In the genomic region with DNA sequence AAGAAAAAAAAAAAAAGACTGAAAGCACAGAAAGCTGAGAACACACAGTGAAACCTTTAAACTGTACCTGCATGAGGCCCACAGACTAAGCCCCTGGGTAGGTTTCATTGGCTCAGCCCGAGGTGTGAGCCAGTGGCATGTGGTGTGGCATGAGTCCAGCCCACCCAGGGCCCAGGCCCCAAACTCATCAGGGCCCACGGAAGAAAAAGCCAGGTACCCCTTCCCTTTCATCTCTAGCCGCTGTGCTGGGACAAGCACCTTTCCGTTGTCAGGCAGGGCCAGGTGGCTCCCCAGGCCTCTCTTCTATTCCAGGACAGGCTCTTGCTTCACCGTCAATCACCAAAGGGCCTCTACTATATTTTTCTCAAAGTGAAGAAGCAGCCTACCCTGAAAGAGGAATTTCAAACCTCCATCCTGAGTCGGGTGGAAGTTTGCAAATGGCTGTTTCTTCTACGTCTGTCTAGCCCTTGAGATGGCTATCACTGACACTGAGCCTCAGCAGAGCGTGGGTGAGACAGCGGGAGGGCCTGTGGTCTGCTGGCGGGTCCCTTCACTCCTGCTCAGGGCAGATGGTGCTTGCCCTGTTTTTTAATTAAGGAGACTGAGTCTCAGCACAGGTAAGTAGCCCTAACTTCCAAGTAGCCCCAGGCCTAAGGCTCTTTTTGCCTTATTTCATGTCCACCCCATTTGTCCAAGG, we compare ENCODE assay signal across 19 cellular contexts. TPM values are rescaled to one million over a fixed set of nuclear protein-coding genes. Genes with fewer than 3 reads are reported as not detected.
DNase-seq lines count a peak whose midpoint lies in the region; ATAC-seq, FAIRE-seq and TF ChIP-seq lines count a peak whose summit lies in the region.
"Had no signal": no experiment of that assay in that cellular context is flagged by ENCODE, and none has a peak within 500 bp of the region (broad histone marks: within the 10 kb centered on the region; RNA-seq: fewer than 3 reads in every experiment).

No MANE protein-coding gene starts in this region.

- H3K4me3 Mint-ChIP-seq in naive thymus-derived CD4-positive, alpha-beta T cell, result no peak overlapping the region
- H3K4me3 Mint-ChIP-seq: activated naive CD8-positive, alpha-beta T cell treated with anti-CD3 and anti-CD28 coated beads, Interleukin-2, amount 50 U/mL, for 24 hours; activated T-cell treated with anti-CD3 and anti-CD28 coated beads, Interleukin-2, amount 50 U/mL, for 24 hours; T-helper 2 cell treated with Interferon-gamma antibody and Interleukin-4, amounts not matched to agents 5 μg/mL and 100 μg/mL, for 36 hours had no signal

- no peak overlapping the region for H2AFZ ChIP-seq in HepG2 (ENCODE audit: low read length)

- H3K27ac ChIP-seq in HepG2 (ENCODE audit: extremely low read length, insufficient read depth, low read length) (no peak overlapping the region), right lobe of liver (no peak overlapping the region), uterus (peak overlapping the region; percentile 92 to 95)
- peak overlapping the region; percentile 17 for H3K27ac ChIP-seq in naive thymus-derived CD4-positive, alpha-beta T cell (ENCODE audit: low read depth, low read length)
- H3K27ac ChIP-seq: thyroid gland had no signal

- H3K27me3 Mint-ChIP-seq in naive thymus-derived CD4-positive, alpha-beta T cell, result peaks cover 0 to 3% (median 0%) of the 10 kb centered on the region in 5 donors
- H3K27me3 Mint-ChIP-seq: activated naive CD8-positive, alpha-beta T cell treated with anti-CD3 and anti-CD28 coated beads, Interleukin-2, amount 50 U/mL, for 24 hours; activated T-cell treated with anti-CD3 and anti-CD28 coated beads, Interleukin-2, amount 50 U/mL, for 24 hours had no signal

- no TSS peak for BruUV-seq in HepG2 (replicated peaks; lab: Mats Ljungman, UMichigan)

- TF ChIP-seq POLR2A in HepG2 (IDR thresholded peaks at IDR 0.05; ENCODE audit: insufficient read depth in 1 of 2, low read depth in 2 of 2, low read length in 2 of 2) (no peak), right lobe of liver (IDR thresholded peaks at IDR 0.05) (no peak), uterus (IDR thresholded peaks at IDR 0.05) (no peak)

- no peak for TF ChIP-seq RAD21 in HepG2 (CRISPR knock-in tag; IDR thresholded peaks at IDR 0.05)

- peaks cover 5 to 13% (median 6%) of the 10 kb centered on the region in 7 donors for H3K4me1 Mint-ChIP-seq in naive thymus-derived CD4-positive, alpha-beta T cell

- CTCF ChIA-PET in HepG2 (lab: Yijun Ruan, JAX; ENCODE audit: low intra/inter-chr PET ratio, low total read pairs), result no interaction called here
- CTCF ChIA-PET in naive thymus-derived CD4-positive, alpha-beta T cell (lab: Charles Lee), result interaction anchor here (0.8 kb wide), 1 partner anchor 9 kb away, joined by 5 read pairs; a partner anchor contains a TSS

- H3K36me3 Mint-ChIP-seq in naive thymus-derived CD4-positive, alpha-beta T cell, result peaks cover 0 to 12% (median 5%) of the 10 kb centered on the region in 5 donors

- no peak overlapping the region for H3K4me2 ChIP-seq in HepG2 (ENCODE audit: low read depth, low read length)

- ATAC-seq in HepG2, result peak; percentile 11
- no peak for ATAC-seq in right lobe of liver
- no peak for ATAC-seq in naive thymus-derived CD4-positive, alpha-beta T cell
- no peak for ATAC-seq in GM21825 (IDR thresholded peaks at IDR 0.05; ENCODE audit: unreplicated experiment)
- no peak for ATAC-seq in GM21367 (IDR thresholded peaks at IDR 0.05; ENCODE audit: unreplicated experiment)
- ATAC-seq: activated naive CD8-positive, alpha-beta T cell treated with anti-CD3 and anti-CD28 coated beads, Interleukin-2, amount 50 U/mL, for 24 hours had no signal

- intact Hi-C loops in HepG2 (cut with micrococcal nuclease; ENCODE audit: unreplicated experiment) (no loop called here), right lobe of liver (cut with DNase I) (no loop called here), uterus (cut with DNase I; ENCODE audit: low total_unique reads) (no loop called here)
- intact Hi-C loops in naive thymus-derived CD4-positive, alpha-beta T cell (cut with micrococcal nuclease), result no loop called here

- peaks cover 2 to 8% of the 10 kb centered on the region in 2 experiments; a peak in 4 of 5 replicates for H3K36me3 ChIP-seq in HepG2 (replicated peaks in 1 of 2; ENCODE audit: control insufficient read depth in 1 of 2, insufficient read depth in 2 of 2, low read length in 2 of 2)
- peaks cover 0 to 28% (median 9%) of the 10 kb centered on the region in 4 donors for H3K36me3 ChIP-seq in right lobe of liver
- H3K36me3 ChIP-seq in naive thymus-derived CD4-positive, alpha-beta T cell (ENCODE audit: control insufficient read depth in 2 of 3, insufficient read depth in 3 of 3, low read length in 3 of 3), result peaks cover 0 to 40% (median 7%) of the 10 kb centered on the region in 3 experiments
- H3K36me3 ChIP-seq in uterus, result no peaks in the 10 kb centered on the region

- no peak for FAIRE-seq in HepG2 (lab: Jason Lieb, UNC)
- FAIRE-seq: D721Med had no signal

- H3K9ac ChIP-seq in HepG2 (ENCODE audit: insufficient read depth, low read depth, low read length), result no peak overlapping the region

- H3K9me3 ChIP-seq in HepG2 (ENCODE audit: low read length) (no peaks in the 10 kb centered on the region), right lobe of liver (no peaks in the 10 kb centered on the region), uterus (no peaks in the 10 kb centered on the region)
- H3K9me3 ChIP-seq in naive thymus-derived CD4-positive, alpha-beta T cell (ENCODE audit: control insufficient read depth in 2 of 3, low read length in 3 of 3), result no peaks in the 10 kb centered on the region
- H3K9me3 ChIP-seq: thyroid gland had no signal

- H3K9me3 Mint-ChIP-seq in naive thymus-derived CD4-positive, alpha-beta T cell, result no peaks in the 10 kb centered on the region
- H3K9me3 Mint-ChIP-seq: activated naive CD8-positive, alpha-beta T cell treated with anti-CD3 and anti-CD28 coated beads, Interleukin-2, amount 50 U/mL, for 24 hours; activated T-cell treated with anti-CD3 and anti-CD28 coated beads, Interleukin-2, amount 50 U/mL, for 24 hours; T-helper 2 cell treated with Interferon-gamma antibody and Interleukin-4, amounts not matched to agents 5 μg/mL and 100 μg/mL, for 36 hours had no signal

- H3K4me3 ChIP-seq in HepG2 (replicated peaks in 1 of 3; ENCODE audit: insufficient read depth in 1 of 3, low read depth in 2 of 3, low read length in 3 of 3) (no peak overlapping the region), right lobe of liver (no peak overlapping the region), uterus (no peak overlapping the region)
- H3K4me3 ChIP-seq in naive thymus-derived CD4-positive, alpha-beta T cell (ENCODE audit: low read length), result no peak overlapping the region
- H3K4me3 ChIP-seq: thyroid gland had no signal

- in situ Hi-C loops in HepG2 (cut with HindIII; ENCODE audit: extremely low pct_ligation_motif_present, low pct_unique_long_range_greater_than_20kb), result no loop called here

- peak overlapping the region in 4 of 9 donors; percentile 51 to 85 (median 60) for H3K27ac Mint-ChIP-seq in naive thymus-derived CD4-positive, alpha-beta T cell
- H3K27ac Mint-ChIP-seq: activated naive CD8-positive, alpha-beta T cell treated with anti-CD3 and anti-CD28 coated beads, Interleukin-2, amount 50 U/mL, for 24 hours; activated T-cell treated with anti-CD3 and anti-CD28 coated beads, Interleukin-2, amount 50 U/mL, for 24 hours; T-helper 2 cell treated with Interferon-gamma antibody and Interleukin-4, amounts not matched to agents 5 μg/mL and 100 μg/mL, for 36 hours had no signal

- no peaks in the 10 kb centered on the region for H4K20me1 ChIP-seq in HepG2 (ENCODE audit: insufficient read depth, low read length)

- DNase-seq in HepG2 (ENCODE audit: low spot score), result no peak
- no peak for DNase-seq in right lobe of liver
- DNase-seq in amniotic epithelial cell (ENCODE audit: low read depth), result peak; percentile 18
- no peak for DNase-seq in naive thymus-derived CD4-positive, alpha-beta T cell
- no peak for DNase-seq in uterus
- no peak for DNase-seq in foreskin melanocyte
- DNase-seq: activated CD4-positive, alpha-beta T cell treated with anti-CD3 and anti-CD28 coated beads for 4 hours; activated naive CD8-positive, alpha-beta T cell treated with anti-CD3 and anti-CD28 coated beads, Interleukin-2, amount 50 U/mL, for 24 hours; activated T-cell treated with anti-CD3 and anti-CD28 coated beads, Interleukin-2, amount 50 U/mL, for 24 hours; cortex of kidney; NCI-H1048; SHP77; stimulated activated CD4-positive, alpha-beta T cell treated with anti-CD3 and anti-CD28 coated beads, Interleukin-1b, Interleukin-23, amount 100 ng/mL, for 48 hours; thyroid gland had no signal

- peaks cover 11% of the 10 kb centered on the region; the same call in 1 of the 2 replicates for H3K4me1 ChIP-seq in HepG2 (ENCODE audit: insufficient read depth, low read length)
- no peaks in the 10 kb centered on the region for H3K4me1 ChIP-seq in right lobe of liver
- no peaks in the 10 kb centered on the region for H3K4me1 ChIP-seq in naive thymus-derived CD4-positive, alpha-beta T cell (ENCODE audit: control insufficient read depth in 2 of 2, insufficient read depth in 2 of 2, low read length in 2 of 2)
- H3K4me1 ChIP-seq in uterus, result peaks cover 4 to 8% of the 10 kb centered on the region in 2 donors

- peaks cover 0 to 26% of the 10 kb centered on the region in 2 experiments; a peak in 4 of 5 replicates for H3K27me3 ChIP-seq in HepG2 (ENCODE audit: control insufficient read depth in 1 of 2, insufficient read depth in 2 of 2, low read length in 2 of 2)
- no peaks in the 10 kb centered on the region for H3K27me3 ChIP-seq in right lobe of liver
- no peaks in the 10 kb centered on the region for H3K27me3 ChIP-seq in naive thymus-derived CD4-positive, alpha-beta T cell (ENCODE audit: control insufficient read depth in 2 of 2, insufficient read depth in 2 of 2, low read length in 2 of 2)
- H3K27me3 ChIP-seq in uterus, result no peaks in the 10 kb centered on the region
- H3K27me3 ChIP-seq: thyroid gland had no signal

- TF ChIP-seq CTCF in HepG2 (CRISPR knock-in tag; IDR thresholded peaks at IDR 0.05), result no peak
- TF ChIP-seq CTCF in right lobe of liver (IDR thresholded peaks at IDR 0.05), result no peak
- TF ChIP-seq CTCF in uterus (IDR thresholded peaks at IDR 0.05), result no peak

- TF ChIP-seq EP300 in HepG2 (IDR thresholded peaks at IDR 0.05; ENCODE audit: low read depth in 2 of 2, low read length in 2 of 2) (no peak), HepG2 (CRISPR knock-in tag; IDR thresholded peaks at IDR 0.05; ENCODE audit: borderline replicate concordance) (no peak)

- H3K79me2 ChIP-seq in HepG2 (ENCODE audit: insufficient read depth, low read length), result no peaks in the 10 kb centered on the region

- WGBS in HepG2 (ENCODE audit: low lambda C conversion rate), result 57% methylated on average over 9 of the region's 10 CpGs
- 87% methylated on average over 3 of the region's 10 CpGs for whole genome bisulfite sequencing in right lobe of liver (ENCODE audit: insufficient coverage, low coverage, low lambda C conversion rate, missing lambda C conversion rate)

- POLR2A ChIA-PET in HepG2 (lab: Yijun Ruan, JAX), result interaction anchor here (0.6 to 3.0 kb wide), 5 partner anchors 9 to 175 kb away, joined by 3 to 14 read pairs (median 4); a partner anchor contains a TSS
- POLR2A ChIA-PET in naive thymus-derived CD4-positive, alpha-beta T cell (lab: Charles Lee), result interaction anchor here (0.7 kb wide), 1 partner anchor 40 kb away, joined by 3 read pairs; no protein-coding TSS in a partner anchor

RNA-seq across cellular contexts. Expression of a gene that starts 8.6 kb away (rescaled TPM):
- total RNA-seq in HepG2 (2016; rRNA removed; fragmentation: Illumina TruSeq; extraction: Trizol), result 18.6 and 21.3 TPM in 2 replicates
- 11.0 and 12.3 TPM in 2 replicates for total RNA-seq in HepG2 (2016; cell fraction: cytosol; rRNA removed; fragmentation: Illumina TruSeq; extraction: Trizol; ENCODE audit: low read depth)
- 17.1 and 21.1 TPM in 2 replicates for total RNA-seq in HepG2 (2016; cell fraction: insoluble cytoplasmic fraction; rRNA removed; fragmentation: Illumina TruSeq; extraction: Trizol)
- 18.1 and 22.0 TPM in 2 replicates for total RNA-seq in HepG2 (2016; cell fraction: membrane; rRNA removed; fragmentation: Illumina TruSeq; extraction: Trizol)
- total RNA-seq in HepG2 (2016; cell fraction: nucleus; rRNA removed; fragmentation: Illumina TruSeq; extraction: Trizol), result 14.6 and 15.9 TPM in 2 replicates
- polyA plus RNA-seq in HepG2 (2011; rRNA removed), result 31.1 and 55.2 TPM in 2 replicates
- 30.3 and 35.7 TPM in 2 replicates for polyA plus RNA-seq in HepG2 (2011; cell fraction: cytosol; rRNA removed)
- 135 and 143 TPM in 2 replicates for polyA plus RNA-seq in HepG2 (2011; cell fraction: nucleus; rRNA removed)
- 29.8 and 56.4 TPM in 2 replicates for polyA plus RNA-seq in HepG2 (2012)
- polyA plus RNA-seq in HepG2 (2016; cell fraction: cytosol; fragmentation: Illumina TruSeq; extraction: Trizol; ENCODE audit: low read depth), result 12.6 and 15.8 TPM in 2 replicates
- 26.8 and 30.7 TPM in 2 replicates for polyA plus RNA-seq in HepG2 (2016; cell fraction: insoluble cytoplasmic fraction; fragmentation: Illumina TruSeq; extraction: Trizol; ENCODE audit: low read depth)
- polyA plus RNA-seq in HepG2 (2016; cell fraction: membrane; fragmentation: Illumina TruSeq; extraction: Trizol; ENCODE audit: low read depth), result 23.9 and 24.2 TPM in 2 replicates
- polyA plus RNA-seq in HepG2 (2016; cell fraction: nucleus; fragmentation: Illumina TruSeq; extraction: Trizol; ENCODE audit: insufficient read depth, low read depth), result 42.9 and 50.3 TPM in 2 replicates
- 17.7 and 40.8 TPM in 2 replicates for polyA minus RNA-seq in HepG2 (2011; rRNA and poly(A)+ RNA removed; ENCODE audit: low replicate concordance)
- polyA minus RNA-seq in HepG2 (2011; cell fraction: cytosol; rRNA and poly(A)+ RNA removed), result 14.7 and 20.1 TPM in 2 replicates
- 23.2 and 30.5 TPM in 2 replicates for polyA minus RNA-seq in HepG2 (2011; cell fraction: nucleus; rRNA and poly(A)+ RNA removed)
- total RNA-seq in right lobe of liver, result 10 to 100 TPM; 32.6 to 52.1 (median 39.9) TPM
- 100 to 1,000 TPM in 4 of 5 experiments, 10 to 100 TPM in 1; 50.8 to 134 (median 113) TPM for total RNA-seq in naive thymus-derived CD4-positive, alpha-beta T cell
- 1 to 10 TPM; 6.7 to 7.7 TPM for polyA plus RNA-seq in naive thymus-derived CD4-positive, alpha-beta T cell
- total RNA-seq in uterus, result 10 to 100 TPM; 32.1 to 92.1 (median 69.1) TPM

RNA-seq across cellular contexts. Expression of a gene that starts 21.5 kb away (rescaled TPM):
- total RNA-seq in HepG2 (2016; rRNA removed; fragmentation: Illumina TruSeq; extraction: Trizol) (not detected in 2 replicates), right lobe of liver (under 1 TPM in 1 of 6 experiments, not detected in 5; 0.31 TPM), uterus (under 1 TPM in 2 of 4 donors, not detected in 2; 0.21 to 0.55 TPM)
- total RNA-seq in HepG2 (2016; cell fraction: cytosol; rRNA removed; fragmentation: Illumina TruSeq; extraction: Trizol; ENCODE audit: low read depth), result not detected in 2 replicates
- total RNA-seq in HepG2 (2016; cell fraction: insoluble cytoplasmic fraction; rRNA removed; fragmentation: Illumina TruSeq; extraction: Trizol), result not detected in 2 replicates
- total RNA-seq in HepG2 (2016; cell fraction: membrane; rRNA removed; fragmentation: Illumina TruSeq; extraction: Trizol), result not detected in 2 replicates
- not detected in 2 replicates for total RNA-seq in HepG2 (2016; cell fraction: nucleus; rRNA removed; fragmentation: Illumina TruSeq; extraction: Trizol)
- 0.24 and 0.26 TPM in 2 replicates for polyA plus RNA-seq in HepG2 (2011; rRNA removed)
- 0.05 and 0.10 TPM in 2 replicates for polyA plus RNA-seq in HepG2 (2011; cell fraction: cytosol; rRNA removed)
- polyA plus RNA-seq in HepG2 (2011; cell fraction: nucleus; rRNA removed), result 0.08 and 0.12 TPM in 2 replicates
- 0.51 and 0.74 TPM in 2 replicates for polyA plus RNA-seq in HepG2 (2012)
- polyA plus RNA-seq in HepG2 (2016; cell fraction: cytosol; fragmentation: Illumina TruSeq; extraction: Trizol; ENCODE audit: low read depth), result not detected in 2 replicates
- polyA plus RNA-seq in HepG2 (2016; cell fraction: insoluble cytoplasmic fraction; fragmentation: Illumina TruSeq; extraction: Trizol; ENCODE audit: low read depth), result not detected in 2 replicates
- polyA plus RNA-seq in HepG2 (2016; cell fraction: membrane; fragmentation: Illumina TruSeq; extraction: Trizol; ENCODE audit: low read depth), result not detected in 2 replicates
- polyA plus RNA-seq in HepG2 (2016; cell fraction: nucleus; fragmentation: Illumina TruSeq; extraction: Trizol; ENCODE audit: insufficient read depth, low read depth), result not detected in 2 replicates
- polyA minus RNA-seq in HepG2 (2011; rRNA and poly(A)+ RNA removed; ENCODE audit: low replicate concordance), result 0.06 TPM in 1 of 2 replicates, not detected in the other
- not detected in 2 replicates for polyA minus RNA-seq in HepG2 (2011; cell fraction: cytosol; rRNA and poly(A)+ RNA removed)
- not detected in 2 replicates for polyA minus RNA-seq in HepG2 (2011; cell fraction: nucleus; rRNA and poly(A)+ RNA removed)
- total RNA-seq in naive thymus-derived CD4-positive, alpha-beta T cell, result under 1 TPM in 1 of 5 experiments, not detected in 4; 0.48 TPM
- polyA plus RNA-seq in naive thymus-derived CD4-positive, alpha-beta T cell, result not detected

RNA-seq across cellular contexts. Expression of a gene that starts 34.0 kb away (rescaled TPM):
- total RNA-seq in HepG2 (2016; rRNA removed; fragmentation: Illumina TruSeq; extraction: Trizol) (0.97 and 1.3 TPM in 2 replicates), right lobe of liver (100 to 1,000 TPM in 1 of 6 experiments, 10 to 100 TPM in 5; 14.9 to 114 (median 35.6) TPM), uterus (10 to 100 TPM in 2 of 4 donors, 1 to 10 TPM in 2; 3.7 to 32.3 (median 7.3) TPM)
- total RNA-seq in HepG2 (2016; cell fraction: cytosol; rRNA removed; fragmentation: Illumina TruSeq; extraction: Trizol; ENCODE audit: low read depth), result 0.10 and 0.18 TPM in 2 replicates
- 1.2 and 2.1 TPM in 2 replicates for total RNA-seq in HepG2 (2016; cell fraction: insoluble cytoplasmic fraction; rRNA removed; fragmentation: Illumina TruSeq; extraction: Trizol)
- total RNA-seq in HepG2 (2016; cell fraction: membrane; rRNA removed; fragmentation: Illumina TruSeq; extraction: Trizol), result 0.34 and 0.52 TPM in 2 replicates
- total RNA-seq in HepG2 (2016; cell fraction: nucleus; rRNA removed; fragmentation: Illumina TruSeq; extraction: Trizol), result 0.78 and 0.81 TPM in 2 replicates
- polyA plus RNA-seq in HepG2 (2011; rRNA removed), result 12.7 and 19.5 TPM in 2 replicates
- 10.0 and 11.2 TPM in 2 replicates for polyA plus RNA-seq in HepG2 (2011; cell fraction: cytosol; rRNA removed)
- polyA plus RNA-seq in HepG2 (2011; cell fraction: nucleus; rRNA removed), result 37.1 and 38.2 TPM in 2 replicates
- polyA plus RNA-seq in HepG2 (2012), result 15.6 and 17.6 TPM in 2 replicates
- 0.87 and 1.3 TPM in 2 replicates for polyA plus RNA-seq in HepG2 (2016; cell fraction: cytosol; fragmentation: Illumina TruSeq; extraction: Trizol; ENCODE audit: low read depth)
- polyA plus RNA-seq in HepG2 (2016; cell fraction: insoluble cytoplasmic fraction; fragmentation: Illumina TruSeq; extraction: Trizol; ENCODE audit: low read depth), result 2.8 TPM in 2 replicates
- 0.76 and 1.1 TPM in 2 replicates for polyA plus RNA-seq in HepG2 (2016; cell fraction: membrane; fragmentation: Illumina TruSeq; extraction: Trizol; ENCODE audit: low read depth)
- polyA plus RNA-seq in HepG2 (2016; cell fraction: nucleus; fragmentation: Illumina TruSeq; extraction: Trizol; ENCODE audit: insufficient read depth, low read depth), result 1.9 and 3.4 TPM in 2 replicates
- polyA minus RNA-seq in HepG2 (2011; rRNA and poly(A)+ RNA removed; ENCODE audit: low replicate concordance), result 6.5 and 116 TPM in 2 replicates
- 1.8 and 2.1 TPM in 2 replicates for polyA minus RNA-seq in HepG2 (2011; cell fraction: cytosol; rRNA and poly(A)+ RNA removed)
- polyA minus RNA-seq in HepG2 (2011; cell fraction: nucleus; rRNA and poly(A)+ RNA removed), result 2.0 and 3.0 TPM in 2 replicates
- 100 to 1,000 TPM in 3 of 5 experiments, 10 to 100 TPM in 2; 82.9 to 260 (median 183) TPM for total RNA-seq in naive thymus-derived CD4-positive, alpha-beta T cell
- 100 to 1,000 TPM; 145 to 336 TPM for polyA plus RNA-seq in naive thymus-derived CD4-positive, alpha-beta T cell

RNA-seq across cellular contexts. Expression of a gene that starts 34.7 kb away (rescaled TPM):
- total RNA-seq in HepG2 (2016; rRNA removed; fragmentation: Illumina TruSeq; extraction: Trizol) (0.18 and 0.29 TPM in 2 replicates), right lobe of liver (1 to 10 TPM in 1 of 6 experiments, under 1 TPM in 3, not detected in 2; 0.27 to 2.0 (median 0.57) TPM), uterus (under 1 TPM in 2 of 4 donors, not detected in 2; 0.43 to 0.83 TPM)
- total RNA-seq in HepG2 (2016; cell fraction: cytosol; rRNA removed; fragmentation: Illumina TruSeq; extraction: Trizol; ENCODE audit: low read depth), result 0.30 and 0.35 TPM in 2 replicates
- total RNA-seq in HepG2 (2016; cell fraction: insoluble cytoplasmic fraction; rRNA removed; fragmentation: Illumina TruSeq; extraction: Trizol), result 0.18 and 0.24 TPM in 2 replicates
- 0.34 and 0.41 TPM in 2 replicates for total RNA-seq in HepG2 (2016; cell fraction: membrane; rRNA removed; fragmentation: Illumina TruSeq; extraction: Trizol)
- total RNA-seq in HepG2 (2016; cell fraction: nucleus; rRNA removed; fragmentation: Illumina TruSeq; extraction: Trizol), result 0.28 TPM in 1 of 2 replicates, not detected in the other
- polyA plus RNA-seq in HepG2 (2011; rRNA removed), result 0.18 and 0.22 TPM in 2 replicates
- 0.32 and 0.55 TPM in 2 replicates for polyA plus RNA-seq in HepG2 (2011; cell fraction: cytosol; rRNA removed)
- 0.19 and 0.21 TPM in 2 replicates for polyA plus RNA-seq in HepG2 (2011; cell fraction: nucleus; rRNA removed)
- not detected in 2 replicates for polyA plus RNA-seq in HepG2 (2012)
- polyA plus RNA-seq in HepG2 (2016; cell fraction: cytosol; fragmentation: Illumina TruSeq; extraction: Trizol; ENCODE audit: low read depth), result 0.10 and 0.15 TPM in 2 replicates
- polyA plus RNA-seq in HepG2 (2016; cell fraction: insoluble cytoplasmic fraction; fragmentation: Illumina TruSeq; extraction: Trizol; ENCODE audit: low read depth), result 0.27 and 0.32 TPM in 2 replicates
- polyA plus RNA-seq in HepG2 (2016; cell fraction: membrane; fragmentation: Illumina TruSeq; extraction: Trizol; ENCODE audit: low read depth), result 0.21 and 0.30 TPM in 2 replicates
- polyA plus RNA-seq in HepG2 (2016; cell fraction: nucleus; fragmentation: Illumina TruSeq; extraction: Trizol; ENCODE audit: insufficient read depth, low read depth), result 0.57 TPM in 1 of 2 replicates, not detected in the other
- 0.19 TPM in 1 of 2 replicates, not detected in the other for polyA minus RNA-seq in HepG2 (2011; rRNA and poly(A)+ RNA removed; ENCODE audit: low replicate concordance)
- polyA minus RNA-seq in HepG2 (2011; cell fraction: cytosol; rRNA and poly(A)+ RNA removed), result not detected in 2 replicates
- not detected in 2 replicates for polyA minus RNA-seq in HepG2 (2011; cell fraction: nucleus; rRNA and poly(A)+ RNA removed)
- total RNA-seq in naive thymus-derived CD4-positive, alpha-beta T cell, result not detected
- polyA plus RNA-seq in naive thymus-derived CD4-positive, alpha-beta T cell, result not detected
- total RNA-seq: kidney epithelial cell, thyroid gland had no signal

RNA-seq across cellular contexts. Expression of a gene that starts 42.4 kb away (rescaled TPM):
- total RNA-seq in HepG2 (2016; rRNA removed; fragmentation: Illumina TruSeq; extraction: Trizol) (27.0 and 28.0 TPM in 2 replicates), right lobe of liver (10 to 100 TPM; 17.7 to 28.1 (median 21.9) TPM), uterus (10 to 100 TPM in 3 of 4 donors, 1 to 10 TPM in 1; 4.1 to 55.6 (median 18.0) TPM)
- 31.9 and 35.5 TPM in 2 replicates for total RNA-seq in HepG2 (2016; cell fraction: cytosol; rRNA removed; fragmentation: Illumina TruSeq; extraction: Trizol; ENCODE audit: low read depth)
- total RNA-seq in HepG2 (2016; cell fraction: insoluble cytoplasmic fraction; rRNA removed; fragmentation: Illumina TruSeq; extraction: Trizol), result 21.9 and 24.8 TPM in 2 replicates
- 61.2 and 65.9 TPM in 2 replicates for total RNA-seq in HepG2 (2016; cell fraction: membrane; rRNA removed; fragmentation: Illumina TruSeq; extraction: Trizol)
- 19.2 and 22.9 TPM in 2 replicates for total RNA-seq in HepG2 (2016; cell fraction: nucleus; rRNA removed; fragmentation: Illumina TruSeq; extraction: Trizol)
- 50.9 and 60.5 TPM in 2 replicates for polyA plus RNA-seq in HepG2 (2011; rRNA removed)
- polyA plus RNA-seq in HepG2 (2011; cell fraction: cytosol; rRNA removed), result 56.2 and 60.4 TPM in 2 replicates
- polyA plus RNA-seq in HepG2 (2011; cell fraction: nucleus; rRNA removed), result 80.4 and 87.0 TPM in 2 replicates
- polyA plus RNA-seq in HepG2 (2012), result 25.9 and 27.6 TPM in 2 replicates
- 43.0 and 56.8 TPM in 2 replicates for polyA plus RNA-seq in HepG2 (2016; cell fraction: cytosol; fragmentation: Illumina TruSeq; extraction: Trizol; ENCODE audit: low read depth)
- polyA plus RNA-seq in HepG2 (2016; cell fraction: insoluble cytoplasmic fraction; fragmentation: Illumina TruSeq; extraction: Trizol; ENCODE audit: low read depth), result 23.1 and 28.9 TPM in 2 replicates
- 54.8 and 59.8 TPM in 2 replicates for polyA plus RNA-seq in HepG2 (2016; cell fraction: membrane; fragmentation: Illumina TruSeq; extraction: Trizol; ENCODE audit: low read depth)
- 35.1 and 36.1 TPM in 2 replicates for polyA plus RNA-seq in HepG2 (2016; cell fraction: nucleus; fragmentation: Illumina TruSeq; extraction: Trizol; ENCODE audit: insufficient read depth, low read depth)
- 37.1 and 63.8 TPM in 2 replicates for polyA minus RNA-seq in HepG2 (2011; rRNA and poly(A)+ RNA removed; ENCODE audit: low replicate concordance)
- 12.2 and 18.8 TPM in 2 replicates for polyA minus RNA-seq in HepG2 (2011; cell fraction: cytosol; rRNA and poly(A)+ RNA removed)
- 36.2 and 47.5 TPM in 2 replicates for polyA minus RNA-seq in HepG2 (2011; cell fraction: nucleus; rRNA and poly(A)+ RNA removed)
- 10 to 100 TPM; 17.4 to 35.0 (median 21.8) TPM for total RNA-seq in naive thymus-derived CD4-positive, alpha-beta T cell
- polyA plus RNA-seq in naive thymus-derived CD4-positive, alpha-beta T cell, result 10 to 100 TPM; 18.8 to 24.4 TPM

Comparison
In these comparisons a context has a peak if more than half of its experiments do, and no peak if none do; other contexts are left out.
1. H3K27ac ChIP-seq: peak in naive thymus-derived CD4-positive, alpha-beta T cell (single experiment) and uterus (2 of 2); none in HepG2 (single experiment) and right lobe of liver (0 of 3).